Comparison of ENCODE assay signal across 12 cellular contexts in genomic region chr3:126100688-126101301, GRCh38. TPM values are rescaled to one million over a fixed set of nuclear protein-coding genes. Genes with fewer than 3 reads are reported as not detected.
DNase-seq lines count a peak whose midpoint lies in the region; ATAC-seq, FAIRE-seq and TF ChIP-seq lines count a peak whose summit lies in the region.
"Had no signal": no experiment of that assay in that cellular context is flagged by ENCODE, and none has a peak within 500 bp of the region (broad histone marks: within the 10 kb centered on the region; RNA-seq: fewer than 3 reads in every experiment).

No MANE protein-coding gene starts in this region.

- no peak for TF ChIP-seq POLR2A in endothelial cell of umbilical vein (IDR thresholded peaks at IDR 0.05; ENCODE audit: low read depth, low read length)

- peak; percentile 31 for FAIRE-seq in endothelial cell of umbilical vein (lab: Jason Lieb, UNC)
- FAIRE-seq: G401.6 had no signal

- peak overlapping the region; percentile 25 for H2AFZ ChIP-seq in endothelial cell of umbilical vein (ENCODE audit: low read depth, low read length)

- no peak overlapping the region for H3K4me2 ChIP-seq in endothelial cell of umbilical vein (ENCODE audit: insufficient read depth, low read length)

- POLR2A ChIA-PET in GM10248 (lab: Yijun Ruan, JAX) (no interaction called here), endothelial cell of umbilical vein (lab: Charles Lee) (no interaction called here)

- H3K4me3 ChIP-seq in endothelial cell of umbilical vein (replicated peaks in 1 of 3; ENCODE audit: insufficient read depth in 1 of 3, low read depth in 1 of 3, low read length in 3 of 3), result no peak overlapping the region
- H3K4me3 ChIP-seq: breast epithelium had no signal

- DNase-seq in GM10248 (ENCODE audit: extremely low spot score) (peak; percentile 56), LHCN-M2 (ENCODE audit: low read depth) (peak; percentile 70), endothelial cell of umbilical vein (ENCODE audit: low read depth, low spot score) (peak; percentile 29), pons (ENCODE audit: low spot score) (peak; percentile 15), retina (no peak), NCI-H1092 (lab: John Stamatoyannopoulos, UW) (no peak)
- no peak for DNase-seq in stimulated activated CD4-positive, alpha-beta T cell treated with anti-CD3 and anti-CD28 coated beads, Interleukin-2, amount 100 ng/mL, for 48 hours
- DNase-seq: NCI-H1694, RPMI8226 had no signal

- CTCF ChIA-PET in GM10248 (lab: Yijun Ruan, JAX) (no interaction called here), endothelial cell of umbilical vein (lab: Charles Lee) (no interaction called here)

- H3K79me2 ChIP-seq in endothelial cell of umbilical vein (ENCODE audit: control insufficient read depth, insufficient read depth, low read length), result no peaks in the 10 kb centered on the region

- H3K9ac ChIP-seq in endothelial cell of umbilical vein (replicated peaks; ENCODE audit: extremely low read depth, insufficient read depth, low read length), result no peak overlapping the region

- no peaks in the 10 kb centered on the region for H3K9me3 ChIP-seq in endothelial cell of umbilical vein (replicated peaks; ENCODE audit: control insufficient read depth, insufficient read depth, low read length)

- H4K20me1 ChIP-seq in endothelial cell of umbilical vein (replicated peaks; ENCODE audit: control insufficient read depth, extremely low read depth, insufficient read depth, low read length), result no peaks in the 10 kb centered on the region

- no peaks in the 10 kb centered on the region for H3K4me1 ChIP-seq in endothelial cell of umbilical vein (ENCODE audit: control insufficient read depth, extremely low read depth, insufficient read depth, low read length)

- no TSS peak for BruUV-seq in endothelial cell of umbilical vein (replicated peaks; lab: Mats Ljungman, UMichigan)

- dilution Hi-C loops in endothelial cell of umbilical vein (cut with MboI; ENCODE audit: extremely low pct_ligation_motif_present, low sequenced_read_pairs), result no loop called here

- no peaks in the 10 kb centered on the region for H3K9me1 ChIP-seq in endothelial cell of umbilical vein (replicated peaks; ENCODE audit: control insufficient read depth, extremely low read depth, insufficient read depth, low read length)

- no peak overlapping the region for H3K27ac ChIP-seq in endothelial cell of umbilical vein (ENCODE audit: insufficient read depth, low read depth, low read length)

- TF ChIP-seq CTCF in GM10248 (IDR thresholded peaks at IDR 0.05; ENCODE audit: control extremely low read depth, extremely low read depth, low read depth, missing control alignments), result no peak
- no peak for TF ChIP-seq CTCF in endothelial cell of umbilical vein (IDR thresholded peaks at IDR 0.05; ENCODE audit: extremely low read depth in 1 of 2, insufficient read depth in 1 of 2, low read depth in 1 of 2, low read length in 2 of 2)

- peaks cover 3 to 4% of the 10 kb centered on the region in 2 experiments for H3K27me3 ChIP-seq in endothelial cell of umbilical vein (ENCODE audit: control insufficient read depth in 2 of 2, insufficient read depth in 2 of 2, low read length in 2 of 2)
- H3K27me3 ChIP-seq: breast epithelium had no signal

- no peaks in the 10 kb centered on the region for H3K36me3 ChIP-seq in endothelial cell of umbilical vein (ENCODE audit: control insufficient read depth in 2 of 2, extremely low read depth in 1 of 2, insufficient read depth in 2 of 2, low read length in 2 of 2)
- H3K36me3 ChIP-seq: breast epithelium had no signal

- ATAC-seq in HG03439 (IDR thresholded peaks at IDR 0.05; ENCODE audit: unreplicated experiment), result no peak

- intact Hi-C loops in endothelial cell of umbilical vein (cut with micrococcal nuclease), result no loop called here

TF ChIP-seq in endothelial cell of umbilical vein, 7 proteins besides CTCF, POLR2A, EP300 and RAD21:
- TF ChIP-seq MAX (IDR thresholded peaks at IDR 0.05; ENCODE audit: insufficient read depth, insufficient read length), result no peak
- TF ChIP-seq FOS (IDR thresholded peaks at IDR 0.05; ENCODE audit: borderline replicate concordance, insufficient read depth, low read length), result no peak
- TF ChIP-seq JUN (IDR thresholded peaks at IDR 0.05; ENCODE audit: borderline replicate concordance, insufficient read depth, insufficient read length, low read depth), result no peak

RNA-seq across cellular contexts. Expression of gene SLC41A3, which starts 16.9 kb away (rescaled TPM):
- 41.2 and 45.6 TPM in 2 replicates for total RNA-seq in LHCN-M2 (2014; rRNA removed)
- 43.7 TPM for polyA plus RNA-seq in LHCN-M2 (2012)
- 47.1 and 52.5 TPM in 2 replicates for total RNA-seq in endothelial cell of umbilical vein
- polyA plus RNA-seq in endothelial cell of umbilical vein, result 118 and 129 TPM in 2 replicates
- 81.9 and 87.0 TPM in 2 replicates for polyA plus RNA-seq in endothelial cell of umbilical vein (2011; cell fraction: cytosol; rRNA removed)
- polyA plus RNA-seq in endothelial cell of umbilical vein (2011; cell fraction: nucleus; rRNA removed), result 111 and 132 TPM in 2 replicates
- 39.8 and 58.5 TPM in 2 replicates for polyA plus RNA-seq in endothelial cell of umbilical vein (2012)
- polyA minus RNA-seq in endothelial cell of umbilical vein, result 89.6 and 103 TPM in 2 replicates
- polyA minus RNA-seq in endothelial cell of umbilical vein (2011; cell fraction: cytosol; rRNA and poly(A)+ RNA removed), result 32.2 TPM
- polyA minus RNA-seq in endothelial cell of umbilical vein (2011; cell fraction: nucleus; rRNA and poly(A)+ RNA removed), result 34.2 and 46.8 TPM in 2 replicates

Comparison
In these comparisons a context has a peak if more than half of its experiments do, and no peak if none do; other contexts are left out.
1. DNase-seq: peak in GM10248 (single experiment), LHCN-M2 (single experiment), endothelial cell of umbilical vein (single experiment) and pons (single experiment); none in retina (single experiment), NCI-H1092 (single experiment) and stimulated activated CD4-positive, alpha-beta T cell treated with anti-CD3 and anti-CD28 coated beads, Interleukin-2, amount 100 ng/mL, for 48 hours (0 of 2).